Comparison of ENCODE assay signal across 1 cellular context in the genomic region with DNA sequence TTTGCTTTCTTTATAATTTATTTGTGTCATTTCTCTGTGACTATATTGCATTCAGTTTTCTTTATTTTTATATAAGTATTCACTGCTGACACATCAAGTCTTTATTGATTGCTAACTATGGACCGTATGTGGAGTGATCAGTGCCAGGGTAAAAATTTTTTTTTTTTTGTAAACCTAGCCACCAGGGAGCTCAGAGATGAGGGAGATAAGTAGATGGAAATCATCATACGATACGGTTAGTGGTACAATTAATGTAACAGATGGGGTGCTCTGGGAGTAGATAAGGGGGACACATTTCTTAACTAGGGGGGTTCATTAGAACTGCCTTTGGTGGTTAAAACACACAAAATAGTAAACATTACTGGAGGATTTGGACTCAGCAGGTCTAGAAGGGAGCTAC.
TF ChIP-seq lines count a peak whose summit lies in the region.

No MANE protein-coding gene starts in this region.

TF ChIP-seq in SK-N-SH treated with all-trans-retinoic acid at 6 μM for 48 hours, 23 proteins besides CTCF, POLR2A, EP300 and RAD21 (continued from another document):
- TF ChIP-seq, protein P1, sequence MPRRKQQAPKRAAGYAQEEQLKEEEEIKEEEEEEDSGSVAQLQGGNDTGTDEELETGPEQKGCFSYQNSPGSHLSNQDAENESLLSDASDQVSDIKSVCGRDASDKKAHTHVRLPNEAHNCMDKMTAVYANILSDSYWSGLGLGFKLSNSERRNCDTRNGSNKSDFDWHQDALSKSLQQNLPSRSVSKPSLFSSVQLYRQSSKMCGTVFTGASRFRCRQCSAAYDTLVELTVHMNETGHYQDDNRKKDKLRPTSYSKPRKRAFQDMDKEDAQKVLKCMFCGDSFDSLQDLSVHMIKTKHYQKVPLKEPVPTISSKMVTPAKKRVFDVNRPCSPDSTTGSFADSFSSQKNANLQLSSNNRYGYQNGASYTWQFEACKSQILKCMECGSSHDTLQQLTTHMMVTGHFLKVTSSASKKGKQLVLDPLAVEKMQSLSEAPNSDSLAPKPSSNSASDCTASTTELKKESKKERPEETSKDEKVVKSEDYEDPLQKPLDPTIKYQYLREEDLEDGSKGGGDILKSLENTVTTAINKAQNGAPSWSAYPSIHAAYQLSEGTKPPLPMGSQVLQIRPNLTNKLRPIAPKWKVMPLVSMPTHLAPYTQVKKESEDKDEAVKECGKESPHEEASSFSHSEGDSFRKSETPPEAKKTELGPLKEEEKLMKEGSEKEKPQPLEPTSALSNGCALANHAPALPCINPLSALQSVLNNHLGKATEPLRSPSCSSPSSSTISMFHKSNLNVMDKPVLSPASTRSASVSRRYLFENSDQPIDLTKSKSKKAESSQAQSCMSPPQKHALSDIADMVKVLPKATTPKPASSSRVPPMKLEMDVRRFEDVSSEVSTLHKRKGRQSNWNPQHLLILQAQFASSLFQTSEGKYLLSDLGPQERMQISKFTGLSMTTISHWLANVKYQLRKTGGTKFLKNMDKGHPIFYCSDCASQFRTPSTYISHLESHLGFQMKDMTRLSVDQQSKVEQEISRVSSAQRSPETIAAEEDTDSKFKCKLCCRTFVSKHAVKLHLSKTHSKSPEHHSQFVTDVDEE (CRISPR knock-in tag; IDR thresholded peaks at IDR 0.05), result no peak
- TF ChIP-seq ZNF70 (CRISPR knock-in tag; IDR thresholded peaks at IDR 0.05), result no peak
- TF ChIP-seq ZNF8 (CRISPR knock-in tag; IDR thresholded peaks at IDR 0.05), result no peak
- no peak for TF ChIP-seq PPARA (CRISPR knock-in tag; IDR thresholded peaks at IDR 0.05; ENCODE audit: borderline replicate concordance)
- TF ChIP-seq ARNTL (CRISPR knock-in tag; IDR thresholded peaks at IDR 0.05; ENCODE audit: borderline replicate concordance, low read depth), result no peak
